In the genomic region with DNA sequence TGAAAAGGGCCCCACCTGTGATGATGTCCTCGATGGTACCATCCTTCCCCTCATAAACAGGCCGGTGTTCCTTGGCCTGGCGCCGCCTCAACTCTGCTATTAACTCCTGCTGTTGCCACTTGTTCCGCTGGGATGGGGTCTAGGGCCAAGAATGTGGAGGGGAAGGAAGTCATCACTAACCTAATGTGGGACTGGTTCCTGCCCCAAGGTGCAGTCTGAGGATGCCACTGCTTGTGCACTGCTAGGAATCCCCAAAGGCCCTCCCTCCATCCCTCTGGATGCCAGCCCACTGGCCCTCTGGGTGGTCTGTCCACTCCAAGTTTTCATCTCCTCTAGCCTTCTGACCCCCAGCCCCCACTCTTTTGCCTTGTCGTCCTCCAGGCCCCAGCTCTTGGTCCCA, we compare ENCODE assay signal across 22 cellular contexts. TPM values are rescaled to one million over a fixed set of nuclear protein-coding genes. Genes with fewer than 3 reads are reported as not detected.
DNase-seq lines count a peak whose midpoint lies in the region; ATAC-seq and TF ChIP-seq lines count a peak whose summit lies in the region.
"Had no signal": no experiment of that assay in that cellular context is flagged by ENCODE, and none has a peak within 500 bp of the region (broad histone marks: within the 10 kb centered on the region; RNA-seq: fewer than 3 reads in every experiment).

No MANE protein-coding gene starts in this region.

- H3K36me3 ChIP-seq in KOPT-K1 (ENCODE audit: insufficient read depth, low read length): peaks cover 87% of the 10 kb centered on the region
- H3K36me3 ChIP-seq in gastrocnemius medialis: peaks cover 0 to 57% of the 10 kb centered on the region in 2 donors

- peaks cover 14 to 29% of the 10 kb centered on the region in 2 donors for H3K4me1 ChIP-seq in gastrocnemius medialis

- POLR2A ChIA-PET in AG04450 (lab: Yijun Ruan, JAX): interaction anchor here (0.7 to 1.7 kb wide), 2 partner anchors 59 to 250 kb away, joined by 4 to 7 read pairs; no protein-coding TSS in a partner anchor

- H3K27me3 Mint-ChIP-seq in endothelial cell (ENCODE audit: unreplicated experiment): peaks cover 33% of the 10 kb centered on the region
- H3K27me3 Mint-ChIP-seq: activated CD8-positive, alpha-beta memory T cell treated with anti-CD3 and anti-CD28 coated beads, Interleukin-2, amount 10 ng/mL, durations not matched to agents 7 days and 5 days; activated naive CD8-positive, alpha-beta T cell treated with anti-CD3 and anti-CD28 coated beads, Interleukin-2, amount 50 U/mL, for 24 hours; naive B cell had no signal

- in situ Hi-C loops in gastrocnemius medialis (cut with MboI; ENCODE audit: low sequenced_read_pairs in 4 of 4): no loop called here

- peak overlapping the region; percentile 95 for H3K27ac Mint-ChIP-seq in endothelial cell (ENCODE audit: unreplicated experiment)
- H3K27ac Mint-ChIP-seq: activated CD8-positive, alpha-beta memory T cell treated with anti-CD3 and anti-CD28 coated beads, Interleukin-2, amount 10 ng/mL, durations not matched to agents 7 days and 5 days; activated naive CD8-positive, alpha-beta T cell treated with anti-CD3 and anti-CD28 coated beads, Interleukin-2, amount 50 U/mL, for 24 hours had no signal

- H3K4me3 ChIP-seq in AG04450 (ENCODE audit: low read depth, low read length) (no peak overlapping the region), gastrocnemius medialis (no peak overlapping the region)

- H3K4me3 Mint-ChIP-seq in endothelial cell (ENCODE audit: unreplicated experiment): peak overlapping the region; percentile 83
- H3K4me3 Mint-ChIP-seq: activated CD8-positive, alpha-beta memory T cell treated with anti-CD3 and anti-CD28 coated beads, Interleukin-2, amount 10 ng/mL, durations not matched to agents 7 days and 5 days; activated naive CD8-positive, alpha-beta T cell treated with anti-CD3 and anti-CD28 coated beads, Interleukin-2, amount 50 U/mL, for 24 hours; naive B cell had no signal

- H3K27ac ChIP-seq in AG04450 (ENCODE audit: low read depth, low read length) (peak overlapping the region; percentile 11), KOPT-K1 (ENCODE audit: low read depth, low read length, poor library complexity, severe bottlenecking) (peak overlapping the region; percentile 35), gastrocnemius medialis (peak overlapping the region; percentile 29 to 68 (median 53))
- H3K27ac ChIP-seq: KMS-11 had no signal

- TF ChIP-seq POLR2A in gastrocnemius medialis (IDR thresholded peaks at IDR 0.05): no peak

- intact Hi-C loops in gastrocnemius medialis (cut with DNase I; ENCODE audit: low total_unique reads): no loop called here

- DNase-seq in AG04450 (ENCODE audit: low read depth, low spot score): no peak
- no peak for DNase-seq in endothelial cell (ENCODE audit: low spot score)
- no peak for DNase-seq in gastrocnemius medialis
- no peak for DNase-seq in hippocampal formation (lab: John Stamatoyannopoulos, UW)
- DNase-seq in GM19238 (ENCODE audit: insufficient read length, low spot score): no peak
- no peak for DNase-seq in T-helper 9 cell
- DNase-seq: activated CD8-positive, alpha-beta memory T cell treated with anti-CD3 and anti-CD28 coated beads, Interleukin-2, amount 10 ng/mL, durations not matched to agents 7 days and 5 days; activated effector memory CD4-positive, alpha-beta T cell treated with Interleukin-2 at 50 U/mL for 16 hours; activated naive CD8-positive, alpha-beta T cell treated with anti-CD3 and anti-CD28 coated beads, Interleukin-2, amount 50 U/mL, for 24 hours; naive B cell; NCI-H1048; NCI-H1930; posterior cingulate gyrus; SK-N-SH; stimulated activated CD4-positive, alpha-beta T cell treated with anti-CD3 and anti-CD28 coated beads, Interleukin-2, amount 100 ng/mL, for 48 hours; T1000 had no signal

- TF ChIP-seq CTCF in AG04450 (IDR thresholded peaks at IDR 0.05; ENCODE audit: low read depth, low read length) (no peak), endothelial cell (IDR thresholded peaks at IDR 0.05; ENCODE audit: unreplicated experiment) (no peak), gastrocnemius medialis (IDR thresholded peaks at IDR 0.05 in 4 of 5, conservative IDR thresholded peaks at IDR 0.05 in 1 of 5) (no peak)

- ATAC-seq in gastrocnemius medialis (no peak), GM19452 (IDR thresholded peaks at IDR 0.05; ENCODE audit: unreplicated experiment) (no peak)
- ATAC-seq: activated CD4-positive, CD25-positive, alpha-beta regulatory T cell treated with anti-CD3 and anti-CD28 coated beads, Interleukin-2, amount 50 U/mL, for 24 hours; activated CD8-positive, alpha-beta memory T cell treated with anti-CD3 and anti-CD28 coated beads, Interleukin-2, amount 10 ng/mL, durations not matched to agents 7 days and 5 days; activated naive CD8-positive, alpha-beta T cell treated with anti-CD3 and anti-CD28 coated beads, Interleukin-2, amount 50 U/mL, for 24 hours; Panc1 had no signal

- H3K4me1 Mint-ChIP-seq in endothelial cell (ENCODE audit: unreplicated experiment): peaks cover 66% of the 10 kb centered on the region

- peaks cover 64% of the 10 kb centered on the region for H3K36me3 Mint-ChIP-seq in endothelial cell (ENCODE audit: low read depth, unreplicated experiment)

- H3K9me3 ChIP-seq in AG04450 (ENCODE audit: control insufficient read depth, insufficient read depth, low read length): no peaks in the 10 kb centered on the region
- no peaks in the 10 kb centered on the region for H3K9me3 ChIP-seq in KOPT-K1 (ENCODE audit: insufficient read depth, low read length, poor library complexity, severe bottlenecking)
- H3K9me3 ChIP-seq in gastrocnemius medialis: no peaks in the 10 kb centered on the region
- H3K9me3 ChIP-seq: SK-N-SH had no signal

- CTCF ChIA-PET in AG04450 (lab: Charles Lee): interaction anchor here (0.6 to 1.7 kb wide), 3 partner anchors 46 to 102 kb away, joined by 3 read pairs; a partner anchor contains a TSS

- no peaks in the 10 kb centered on the region for H3K9me3 Mint-ChIP-seq in endothelial cell (ENCODE audit: unreplicated experiment)
- H3K9me3 Mint-ChIP-seq: activated naive CD8-positive, alpha-beta T cell treated with anti-CD3 and anti-CD28 coated beads, Interleukin-2, amount 50 U/mL, for 24 hours; naive B cell had no signal

- H3K27me3 ChIP-seq in AG04450 (ENCODE audit: control insufficient read depth, insufficient read depth, low read length): no peaks in the 10 kb centered on the region
- H3K27me3 ChIP-seq in gastrocnemius medialis: no peaks in the 10 kb centered on the region

RNA-seq across cellular contexts. Expression of a gene that starts 23.5 kb away (rescaled TPM):
- polyA plus RNA-seq in AG04450 (2011; rRNA removed): 9.0 and 10.9 TPM in 2 replicates
- 10.3 and 12.2 TPM in 2 replicates for polyA minus RNA-seq in AG04450 (2011; rRNA and poly(A)+ RNA removed)
- 9.2 TPM for total RNA-seq in endothelial cell (ENCODE audit: unreplicated experiment)
- total RNA-seq in gastrocnemius medialis: 10 to 100 TPM; 17.6 to 21.3 (median 20.2) TPM

RNA-seq across cellular contexts. Expression of a gene that starts 41.4 kb away (rescaled TPM):
- polyA plus RNA-seq in AG04450 (2011; rRNA removed): 0.05 and 0.07 TPM in 2 replicates
- polyA minus RNA-seq in AG04450 (2011; rRNA and poly(A)+ RNA removed): 0.09 and 0.41 TPM in 2 replicates
- total RNA-seq in endothelial cell (ENCODE audit: unreplicated experiment) (1.9 TPM), gastrocnemius medialis (1 to 10 TPM in 1 of 4 donors, under 1 TPM in 3; 0.31 to 1.0 (median 0.70) TPM)
- total RNA-seq: activated CD8-positive, alpha-beta memory T cell treated with anti-CD3 and anti-CD28 coated beads, Interleukin-2, amount 10 ng/mL, durations not matched to agents 7 days and 5 days; skeletal muscle tissue had no signal
